ENCODE assay signal across 9 cellular contexts in the genomic region with DNA sequence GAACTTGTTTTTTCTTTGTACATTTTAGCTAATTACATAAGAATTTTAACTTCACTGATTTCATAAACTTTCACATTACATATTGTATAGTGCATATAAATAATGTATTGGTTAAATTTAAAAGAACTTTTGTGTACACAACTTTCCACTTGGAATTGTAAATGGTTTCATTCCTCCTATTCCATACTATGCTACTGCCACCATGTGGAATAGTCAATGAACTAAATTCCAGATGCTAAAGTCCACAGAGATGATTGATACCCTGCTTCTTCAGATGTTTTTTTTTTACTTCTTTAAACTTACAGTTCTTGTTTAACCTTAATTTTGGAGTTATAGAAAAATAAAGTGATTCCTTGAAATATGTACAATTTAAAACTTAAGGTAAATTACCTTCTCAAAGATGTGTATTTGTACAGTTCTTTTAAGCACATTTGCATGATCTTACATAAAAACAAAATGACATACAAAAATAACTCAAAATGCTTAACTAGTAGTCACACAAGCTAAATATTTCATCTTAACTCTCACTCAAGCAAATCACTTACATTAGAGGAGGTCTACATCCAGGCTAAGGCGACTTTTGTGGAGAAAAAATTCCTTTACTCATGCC.
A peak's percentile ranks its signal among the peaks of the same experiment; 100 is the strongest.
DNase-seq lines count a peak whose midpoint lies in the region; ATAC-seq and TF ChIP-seq lines count a peak whose summit lies in the region.
"Had no signal": no experiment of that assay in that cellular context is flagged by ENCODE, and none has a peak within 500 bp of the region (broad histone marks: within the 10 kb centered on the region; RNA-seq: fewer than 3 reads in every experiment).

No MANE protein-coding gene starts in this region.

- no peak overlapping the region for H3K4me3 ChIP-seq in cardiac muscle cell
- H3K4me3 ChIP-seq in Peyer's patch, result no peak overlapping the region
- H3K4me3 ChIP-seq in fibroblast of villous mesenchyme (ENCODE audit: low read depth, low read length), result no peak overlapping the region
- H3K4me3 ChIP-seq in transverse colon, result no peak overlapping the region
- H3K4me3 ChIP-seq: skin epidermis had no signal

- WGBS in transverse colon (ENCODE audit: low coverage in 1 of 2), 2 donors, result 58 to 67% methylated on average over 1 of the region's 1 CpG

- H3K9me3 ChIP-seq in cardiac muscle cell (ENCODE audit: low read depth) (no peaks in the 10 kb centered on the region), Peyer's patch (no peaks in the 10 kb centered on the region), transverse colon (no peaks in the 10 kb centered on the region)

- H3K27me3 ChIP-seq in cardiac muscle cell (no peaks in the 10 kb centered on the region), Peyer's patch (no peaks in the 10 kb centered on the region), transverse colon (no peaks in the 10 kb centered on the region)

- in situ Hi-C loops in transverse colon (cut with MboI; ENCODE audit: low pct_ligation_motif_present in 1 of 4, low pct_unique_long_range_greater_than_20kb in 1 of 4, low sequenced_read_pairs in 3 of 4), result loop anchor here (25.0 kb wide), 1 partner anchor 530 kb away; no protein-coding TSS in a partner anchor

- H3K36me3 ChIP-seq in cardiac muscle cell (no peaks in the 10 kb centered on the region), Peyer's patch (no peaks in the 10 kb centered on the region), transverse colon (no peaks in the 10 kb centered on the region)

- peak; percentile 30 to 68 for DNase-seq in cardiac muscle cell (ENCODE audit: low read depth in 1 of 2, low spot score in 1 of 2)
- no peak for DNase-seq in Right ventricle myocardium inferior (ENCODE audit: missing footprints)
- no peak for DNase-seq in Peyer's patch
- peak; percentile 52 for DNase-seq in fibroblast of villous mesenchyme (ENCODE audit: low read depth)
- no peak for DNase-seq in transverse colon
- no peak for DNase-seq in stimulated activated CD4-positive, alpha-beta T cell treated with anti-CD3 and anti-CD28 coated beads, Interleukin-1b, Interleukin-23, amount 100 ng/mL, for 48 hours
- DNase-seq in activated T-cell treated with anti-CD3 and anti-CD28 coated beads, Interleukin-2, amount 50 U/mL, for 1 hour, result no peak

- H3K27ac ChIP-seq in cardiac muscle cell (no peak overlapping the region), Peyer's patch (no peak overlapping the region), transverse colon (no peak overlapping the region)
- H3K27ac ChIP-seq: skin epidermis had no signal

- H3K4me1 ChIP-seq in cardiac muscle cell (ENCODE audit: low read depth) (peaks cover 24% of the 10 kb centered on the region), Peyer's patch (no peaks in the 10 kb centered on the region), transverse colon (no peaks in the 10 kb centered on the region)

- TF ChIP-seq POLR2A in Peyer's patch (IDR thresholded peaks at IDR 0.05) (no peak), transverse colon (IDR thresholded peaks at IDR 0.05) (no peak)

- no peak for ATAC-seq in Right ventricle myocardium inferior
- ATAC-seq in GM19455 (IDR thresholded peaks at IDR 0.05; ENCODE audit: unreplicated experiment), result no peak

- peak; percentile 52 for TF ChIP-seq CTCF in cardiac muscle cell (IDR thresholded peaks at IDR 0.05; ENCODE audit: low read depth, low read length)
- TF ChIP-seq CTCF in Peyer's patch (IDR thresholded peaks at IDR 0.05), result peak in 4 of 6 experiments; percentile 12 to 37 (median 32)
- TF ChIP-seq CTCF in fibroblast of villous mesenchyme (IDR thresholded peaks at IDR 0.05; ENCODE audit: insufficient read depth, low read depth, low read length), result peak; percentile 65
- peak in 3 of 5 experiments; percentile 18 to 35 (median 31) for TF ChIP-seq CTCF in transverse colon (IDR thresholded peaks at IDR 0.05)

- intact Hi-C loops in Right ventricle myocardium inferior (cut with DNase I) (loop anchor here (5.0 kb wide), 2 partner anchors 520 to 535 kb away; no protein-coding TSS in a partner anchor), transverse colon (cut with DNase I; ENCODE audit: low total_unique reads) (no loop called here)

- TF ChIP-seq EP300 in transverse colon (IDR thresholded peaks at IDR 0.05; ENCODE audit: low read depth), result no peak

Comparison
In these comparisons a context has a peak if more than half of its experiments do, and no peak if none do; other contexts are left out.
1. DNase-seq: peak in cardiac muscle cell (2 of 2) and fibroblast of villous mesenchyme (single experiment); none in Right ventricle myocardium inferior (single experiment), Peyer's patch (0 of 3), transverse colon (single experiment), stimulated activated CD4-positive, alpha-beta T cell treated with anti-CD3 and anti-CD28 coated beads, Interleukin-1b, Interleukin-23, amount 100 ng/mL, for 48 hours (single experiment) and activated T-cell treated with anti-CD3 and anti-CD28 coated beads, Interleukin-2, amount 50 U/mL, for 1 hour (single experiment).
2. Peak in every context shown above with its lines, with median percentiles within 50 percentile points of each other: CTCF ChIP-seq.